ENCODE assay signal across 8 cellular contexts in the genomic region with DNA sequence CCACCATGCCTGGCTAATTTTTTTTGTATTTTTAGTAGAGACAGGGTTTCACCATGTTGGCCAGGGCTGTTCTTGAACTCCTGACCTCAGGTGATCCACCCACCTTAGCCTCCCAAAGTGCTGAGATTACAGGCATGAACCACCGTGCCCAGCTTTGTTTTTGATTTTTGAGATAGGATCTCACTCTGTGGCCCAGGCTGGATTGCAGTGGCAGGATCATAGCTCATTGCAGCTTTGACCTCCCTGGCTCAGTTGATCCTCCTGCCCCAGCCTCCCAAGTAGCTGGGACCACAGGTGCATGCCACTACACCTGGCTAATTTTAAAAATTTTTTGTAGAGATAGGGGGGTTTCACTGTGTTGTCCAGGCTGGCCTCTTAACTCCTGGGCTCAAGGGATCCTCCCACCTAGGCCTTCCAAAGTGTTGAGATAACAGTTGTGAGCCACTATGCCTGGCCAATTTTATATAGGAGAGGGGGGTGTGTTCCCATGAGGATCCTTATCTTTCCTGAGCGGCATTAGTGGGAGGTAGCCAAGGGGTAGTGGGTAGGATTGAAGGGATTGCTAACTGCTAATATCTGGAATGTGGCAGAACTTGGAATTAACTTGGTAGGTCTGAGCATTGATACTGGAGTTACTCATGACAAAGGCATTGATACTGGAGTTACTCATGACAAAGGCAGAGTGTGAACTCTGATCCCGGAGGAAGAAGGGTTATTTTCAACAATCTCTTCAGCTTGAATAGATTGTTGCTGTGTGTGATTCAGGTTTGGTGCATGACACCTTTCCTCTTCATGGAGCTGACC. TPM values are rescaled to one million over a fixed set of nuclear protein-coding genes. Genes with fewer than 3 reads are reported as not detected.
DNase-seq lines count a peak whose midpoint lies in the region; FAIRE-seq and TF ChIP-seq lines count a peak whose summit lies in the region.

No MANE protein-coding gene starts in this region.

- peaks cover 29 to 47% (median 41%) of the 10 kb centered on the region in 3 donors for H3K4me1 Mint-ChIP-seq in CD8-positive, alpha-beta memory T cell
- peaks cover 20% of the 10 kb centered on the region for H3K4me1 Mint-ChIP-seq in nephron

- H3K27ac ChIP-seq in CD8-positive, alpha-beta memory T cell (ENCODE audit: low read depth, low read length) = peak overlapping the region; percentile 93

- POLR2A ChIA-PET in CD8-positive, alpha-beta memory T cell (lab: Charles Lee) = interaction anchor here (0.5 to 2.0 kb wide), 9 partner anchors 13 to 333 kb away, joined by 3 to 6 read pairs (median 3); a partner anchor contains a TSS

- peak overlapping the region; percentile 93 to 99 (median 98) for H3K27ac Mint-ChIP-seq in CD8-positive, alpha-beta memory T cell
- peak overlapping the region; percentile 87 to 92 (median 91) for H3K27ac Mint-ChIP-seq in nephron

- H3K27me3 ChIP-seq in CD8-positive, alpha-beta memory T cell (ENCODE audit: insufficient read depth, low read length, poor library complexity, severe bottlenecking) = no peaks in the 10 kb centered on the region

- H3K4me3 ChIP-seq in CD8-positive, alpha-beta memory T cell (ENCODE audit: low read length) = peak overlapping the region; percentile 58
- H3K4me3 ChIP-seq in NB4 (ENCODE audit: low read depth, low read length) = peak overlapping the region; percentile 33

- no peak for DNase-seq in CD8-positive, alpha-beta memory T cell
- DNase-seq in NB4 (ENCODE audit: low read depth) (no peak), dermis blood vessel endothelial cell (peak; percentile 75), NCI-H2227 treated with DMSO at 0.1 percent for 48 hours (lab: John Stamatoyannopoulos, UW) (no peak), OCI-M2 (lab: John Stamatoyannopoulos, UW; ENCODE audit: unreplicated experiment) (no peak), posterior cingulate gyrus (no peak), GM19239 (ENCODE audit: insufficient read length, low spot score) (no peak)

- H3K36me3 Mint-ChIP-seq in CD8-positive, alpha-beta memory T cell = peaks cover 0 to 60% (median 16%) of the 10 kb centered on the region in 3 donors
- H3K36me3 Mint-ChIP-seq in nephron (ENCODE audit: low read depth) = peaks cover 48% of the 10 kb centered on the region

- H3K4me3 Mint-ChIP-seq in CD8-positive, alpha-beta memory T cell = peak overlapping the region; percentile 88 to 99 (median 95)
- H3K4me3 Mint-ChIP-seq in nephron = peak overlapping the region; percentile 94 to 99 (median 97)

- peaks cover 22% of the 10 kb centered on the region for H3K4me1 ChIP-seq in CD8-positive, alpha-beta memory T cell (ENCODE audit: insufficient read depth, low read length)

- TF ChIP-seq CTCF in NB4 (IDR thresholded peaks at IDR 0.05; ENCODE audit: low read depth, low read length) (no peak), nephron (IDR thresholded peaks at IDR 0.05; ENCODE audit: unreplicated experiment in 3 of 3) (no peak)

- no peak for FAIRE-seq in GM19239 (lab: Jason Lieb, UNC)

- H3K27me3 Mint-ChIP-seq in CD8-positive, alpha-beta memory T cell = no peaks in the 10 kb centered on the region
- no peaks in the 10 kb centered on the region for H3K27me3 Mint-ChIP-seq in nephron (ENCODE audit: low read depth)

- H3K36me3 ChIP-seq in CD8-positive, alpha-beta memory T cell (ENCODE audit: insufficient read depth, low read length) = peaks cover 13% of the 10 kb centered on the region

- no peaks in the 10 kb centered on the region for H3K9me3 ChIP-seq in CD8-positive, alpha-beta memory T cell (ENCODE audit: low read length)

- intact Hi-C loops in posterior cingulate gyrus (cut with DNase I) = no loop called here

- H3K9me3 Mint-ChIP-seq in CD8-positive, alpha-beta memory T cell = no peaks in the 10 kb centered on the region
- H3K9me3 Mint-ChIP-seq in nephron = no peaks in the 10 kb centered on the region

- CTCF ChIA-PET in CD8-positive, alpha-beta memory T cell (lab: Charles Lee) = interaction anchor here (0.6 to 2.5 kb wide), 11 partner anchors 8 to 353 kb away, joined by 3 to 10 read pairs (median 4); a partner anchor contains a TSS

- no peak for TF ChIP-seq POLR2A in NB4 (IDR thresholded peaks at IDR 0.05; ENCODE audit: extremely low read depth, insufficient read length)

RNA-seq across cellular contexts. Expression of a gene that starts 1.0 kb away (rescaled TPM):
- total RNA-seq in CD8-positive, alpha-beta memory T cell = 100 to 1,000 TPM; 304 to 330 TPM
- polyA plus RNA-seq in CD8-positive, alpha-beta memory T cell = 76.6 TPM
- 29.6 and 38.9 TPM in 2 replicates for total RNA-seq in dermis blood vessel endothelial cell

RNA-seq across cellular contexts. Expression of a gene that starts 18.3 kb away (rescaled TPM):
- 100 to 1,000 TPM; 105 to 106 TPM for total RNA-seq in CD8-positive, alpha-beta memory T cell
- polyA plus RNA-seq in CD8-positive, alpha-beta memory T cell = 20.7 TPM
- total RNA-seq in dermis blood vessel endothelial cell = 14.5 and 15.3 TPM in 2 replicates

RNA-seq across cellular contexts. Expression of a gene that starts 31.0 kb away (rescaled TPM):
- 10 to 100 TPM; 64.3 to 64.8 TPM for total RNA-seq in CD8-positive, alpha-beta memory T cell
- polyA plus RNA-seq in CD8-positive, alpha-beta memory T cell = 36.0 TPM
- 49.6 and 52.1 TPM in 2 replicates for total RNA-seq in dermis blood vessel endothelial cell
